Comparison of ENCODE assay signal across 8 cellular contexts in genomic region chr12:120496353-120497340, GRCh38. TPM values are rescaled to one million over a fixed set of nuclear protein-coding genes. Genes with fewer than 3 reads are reported as not detected.
DNase-seq lines count a peak whose midpoint lies in the region; ATAC-seq and TF ChIP-seq lines count a peak whose summit lies in the region.

No MANE protein-coding gene starts in this region.

- intact Hi-C loops in activated CD8-positive, alpha-beta T cell treated with anti-CD3 and anti-CD28 coated beads for 36 hours (cut with micrococcal nuclease): no loop called here

- no peaks in the 10 kb centered on the region for H3K9me3 ChIP-seq in HAP-1

- peak overlapping the region; percentile 84 for H3K27ac Mint-ChIP-seq in activated CD8-positive, alpha-beta T cell treated with anti-CD3 and anti-CD28 coated beads for 36 hours
- peak overlapping the region; percentile 88 for H3K27ac Mint-ChIP-seq in memory B cell

- peaks cover 27% of the 10 kb centered on the region for H3K36me3 Mint-ChIP-seq in activated CD8-positive, alpha-beta T cell treated with anti-CD3 and anti-CD28 coated beads for 36 hours (ENCODE audit: low read depth)
- peaks cover 4% of the 10 kb centered on the region for H3K36me3 Mint-ChIP-seq in memory B cell

- DNase-seq in ELF-1 (ENCODE audit: low read depth, low spot score): peak; percentile 62
- DNase-seq in HAP-1 (ENCODE audit: low spot score in 2 of 2): peak; percentile 28 to 65
- peak; percentile 8 for DNase-seq in NCI-H1694 treated with DMSO at 0.1 percent for 48 hours (lab: John Stamatoyannopoulos, UW)
- peak; percentile 61 for DNase-seq in activated CD8-positive, alpha-beta T cell treated with anti-CD3 and anti-CD28 coated beads for 36 hours
- peak; percentile 47 for DNase-seq in effector CD8-positive, alpha-beta T cell (lab: John Stamatoyannopoulos, UW)
- peak in 1 of 2 donors; percentile 44 for DNase-seq in memory B cell (ENCODE audit: low spot score in 2 of 2)
- DNase-seq in stimulated activated CD8-positive, alpha-beta memory T cell treated with anti-CD3 and anti-CD28 coated beads, Interleukin-12 subunit alpha, Interleukin-12 subunit beta, amount 100 ng/mL, for 1 hour (ENCODE audit: low read depth): peak; percentile 33
- DNase-seq in foreskin melanocyte: no peak

- no peaks in the 10 kb centered on the region for H3K27me3 Mint-ChIP-seq in activated CD8-positive, alpha-beta T cell treated with anti-CD3 and anti-CD28 coated beads for 36 hours
- no peaks in the 10 kb centered on the region for H3K27me3 Mint-ChIP-seq in memory B cell

- no peaks in the 10 kb centered on the region for H3K27me3 ChIP-seq in HAP-1 (ENCODE audit: low read depth)

- TF ChIP-seq CTCF in activated CD8-positive, alpha-beta T cell treated with anti-CD3 and anti-CD28 coated beads for 36 hours (IDR thresholded peaks at IDR 0.05): no peak

- CTCF ChIA-PET in activated CD8-positive, alpha-beta T cell treated with anti-CD3 and anti-CD28 coated beads for 36 hours (lab: Charles Lee): interaction anchor here (0.6 to 3.5 kb wide), 14 partner anchors 12 to 554 kb away, joined by 3 to 25 read pairs (median 4); partner anchors contain the start of genes COQ5 and SRSF9

- in situ Hi-C loops in HAP-1 (cut with MboI; ENCODE audit: low sequenced_read_pairs): no loop called here

- H3K4me1 Mint-ChIP-seq in activated CD8-positive, alpha-beta T cell treated with anti-CD3 and anti-CD28 coated beads for 36 hours (ENCODE audit: low read depth): peaks cover 25% of the 10 kb centered on the region
- peaks cover 21% of the 10 kb centered on the region for H3K4me1 Mint-ChIP-seq in memory B cell

- peaks cover 8% of the 10 kb centered on the region for H3K4me1 ChIP-seq in HAP-1

- POLR2A ChIA-PET in activated CD8-positive, alpha-beta T cell treated with anti-CD3 and anti-CD28 coated beads for 36 hours (lab: Charles Lee): interaction anchor here (0.6 to 2.4 kb wide), 18 partner anchors 8 to 295 kb away, joined by 3 to 8 read pairs (median 4); partner anchors contain the start of genes RNU4-2, RPLP0 and SRSF9

- peak; percentile 20 for ATAC-seq in activated CD8-positive, alpha-beta T cell treated with anti-CD3 and anti-CD28 coated beads for 36 hours
- ATAC-seq in memory B cell (ENCODE audit: low read depth): peak; percentile 26

- H3K36me3 ChIP-seq in HAP-1 (replicated peaks): peaks cover 16% of the 10 kb centered on the region

- peak overlapping the region; percentile 91 for H3K4me3 Mint-ChIP-seq in activated CD8-positive, alpha-beta T cell treated with anti-CD3 and anti-CD28 coated beads for 36 hours
- peak overlapping the region; percentile 93 for H3K4me3 Mint-ChIP-seq in memory B cell

- peak overlapping the region; percentile 88 for H3K4me3 ChIP-seq in HAP-1

- H3K9me3 Mint-ChIP-seq in activated CD8-positive, alpha-beta T cell treated with anti-CD3 and anti-CD28 coated beads for 36 hours: no peaks in the 10 kb centered on the region
- no peaks in the 10 kb centered on the region for H3K9me3 Mint-ChIP-seq in memory B cell

RNA-seq across cellular contexts. Expression of gene DYNLL1, which starts 0.7 kb away (rescaled TPM):
- 100 to 1,000 TPM; 126 to 137 TPM for total RNA-seq in activated CD8-positive, alpha-beta T cell treated with anti-CD3 and anti-CD28 coated beads for 36 hours

RNA-seq across cellular contexts. Expression of gene SRSF9, which starts 27.1 kb away (rescaled TPM):
- total RNA-seq in activated CD8-positive, alpha-beta T cell treated with anti-CD3 and anti-CD28 coated beads for 36 hours: 100 to 1,000 TPM; 225 to 236 TPM

RNA-seq across cellular contexts. Expression of gene COQ5, which starts 32.3 kb away (rescaled TPM):
- total RNA-seq in activated CD8-positive, alpha-beta T cell treated with anti-CD3 and anti-CD28 coated beads for 36 hours: 10 to 100 TPM; 34.4 to 35.5 TPM

RNA-seq across cellular contexts. Expression of gene RNF10, which starts 37.5 kb away (rescaled TPM):
- total RNA-seq in activated CD8-positive, alpha-beta T cell treated with anti-CD3 and anti-CD28 coated beads for 36 hours: 100 to 1,000 TPM; 155 to 159 TPM

RNA-seq across cellular contexts. Expression of gene GATC, which starts 50.4 kb away (rescaled TPM):
- total RNA-seq in activated CD8-positive, alpha-beta T cell treated with anti-CD3 and anti-CD28 coated beads for 36 hours: 10 to 100 TPM; 32.2 to 39.3 TPM
